ENCODE assay signal across 18 cellular contexts in the genomic region with DNA sequence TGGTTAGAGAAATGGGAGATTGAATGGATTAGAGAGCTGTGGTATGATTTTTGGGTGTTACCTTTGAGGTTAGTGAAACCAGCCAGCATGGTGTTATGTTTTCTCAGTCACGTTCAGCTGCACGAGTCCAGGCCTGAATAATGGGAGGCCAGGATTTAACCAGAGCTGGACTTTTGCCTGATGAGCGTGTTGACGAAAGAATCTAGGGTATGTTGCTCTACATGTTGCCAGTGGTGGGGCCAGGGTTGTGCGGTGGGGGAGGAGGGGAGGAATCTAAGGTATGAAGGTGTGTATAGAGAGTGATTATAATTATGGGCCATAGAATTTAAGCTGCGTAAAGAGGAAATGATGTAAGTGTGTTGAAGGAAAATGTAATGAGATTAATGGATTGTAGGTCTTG. TPM values are rescaled to one million over a fixed set of nuclear protein-coding genes. Genes with fewer than 3 reads are reported as not detected.
DNase-seq lines count a peak whose midpoint lies in the region; ATAC-seq, FAIRE-seq and TF ChIP-seq lines count a peak whose summit lies in the region.
"Had no signal": no experiment of that assay in that cellular context is flagged by ENCODE, and none has a peak within 500 bp of the region (broad histone marks: within the 10 kb centered on the region; RNA-seq: fewer than 3 reads in every experiment).

No MANE protein-coding gene starts in this region.

- H3K27me3 ChIP-seq in H9 (ENCODE audit: insufficient read depth, low read length) (no peaks in the 10 kb centered on the region), left ventricle myocardium inferior (ENCODE audit: low read depth) (no peaks in the 10 kb centered on the region), osteoblast (ENCODE audit: insufficient read depth, low read length) (no peaks in the 10 kb centered on the region)
- H3K27me3 ChIP-seq: BLaER1, vagina had no signal

- no peaks in the 10 kb centered on the region for H3K9me3 Mint-ChIP-seq in H9
- peaks cover 0 to 2% (median 0%) of the 10 kb centered on the region in 6 donors for H3K9me3 Mint-ChIP-seq in immature natural killer cell

- H3K36me3 ChIP-seq in left ventricle myocardium inferior (peaks cover 16% of the 10 kb centered on the region), osteoblast (ENCODE audit: insufficient read depth, low read length) (peaks cover 3% of the 10 kb centered on the region)
- H3K36me3 ChIP-seq: vagina had no signal

- H3K23me2 ChIP-seq in H9 (ENCODE audit: insufficient read length, low read depth, low read length, poor library complexity, severe bottlenecking), result no peaks in the 10 kb centered on the region

- no peak overlapping the region for H2AK5ac ChIP-seq in H9 (ENCODE audit: insufficient read length, low read length)

- H3K36me3 Mint-ChIP-seq in H9 (ENCODE audit: insufficient read depth in 1 of 3, low read depth in 3 of 3), result peaks cover 0 to 18% (median 10%) of the 10 kb centered on the region in 3 experiments; a peak in 6 of 7 replicates
- H3K36me3 Mint-ChIP-seq in immature natural killer cell, result peaks cover 10 to 15% (median 14%) of the 10 kb centered on the region in 3 donors

- no peak overlapping the region for H2BK12ac ChIP-seq in H9 (ENCODE audit: insufficient read length, low read depth, low read length)

- H3K27ac ChIP-seq in H9 (ENCODE audit: insufficient read length, low read depth, low read length) (no peak overlapping the region), left ventricle myocardium inferior (replicated peaks) (peak overlapping the region; percentile 43), osteoblast (ENCODE audit: low read depth, low read length) (no peak overlapping the region)
- H3K27ac ChIP-seq: BLaER1, coronary artery, vagina had no signal

- intact Hi-C loops in left ventricle myocardium inferior (cut with micrococcal nuclease), result no loop called here

- H3K4ac ChIP-seq in H9 (ENCODE audit: low read depth, low read length), result no peak overlapping the region

- no peaks in the 10 kb centered on the region for H3K79me1 ChIP-seq in H9 (ENCODE audit: insufficient read depth, low read depth, low read length, poor library complexity, severe bottlenecking)

- H3K56ac ChIP-seq in H9 (ENCODE audit: insufficient read length, low read depth, low read length), result no peak overlapping the region

- H3K23ac ChIP-seq in H9 (ENCODE audit: insufficient read length, low read depth, low read length), result no peak overlapping the region

- TF ChIP-seq CTCF in H9 (conservative IDR thresholded peaks at IDR 0.05), result no peak
- no peak for TF ChIP-seq CTCF in left ventricle myocardium inferior (IDR thresholded peaks at IDR 0.05; ENCODE audit: borderline replicate concordance)
- no peak for TF ChIP-seq CTCF in osteoblast (IDR thresholded peaks at IDR 0.05; ENCODE audit: extremely low read depth, low read depth, low read length)

- no peak overlapping the region for H4K8ac ChIP-seq in H9 (replicated peaks; ENCODE audit: insufficient read length, low read depth, low read length)

- H4K91ac ChIP-seq in H9 (ENCODE audit: insufficient read length, low read depth, low read length), result no peak overlapping the region

- H3K27ac Mint-ChIP-seq in H9 (peak overlapping the region; percentile 5 to 63 (median 27); a peak in 4 of 7 replicates), immature natural killer cell (peak overlapping the region in 3 of 6 donors; percentile 6 to 51 (median 36))
- H3K27ac Mint-ChIP-seq: activated naive CD8-positive, alpha-beta T cell treated with anti-CD3 and anti-CD28 coated beads for 36 hours had no signal

- H3K4me1 ChIP-seq in H9 (ENCODE audit: insufficient read depth, low read length), result no peaks in the 10 kb centered on the region
- H3K4me1 ChIP-seq in left ventricle myocardium inferior, result peaks cover 46% of the 10 kb centered on the region
- H3K4me1 ChIP-seq in osteoblast (ENCODE audit: insufficient read depth, low read length), result no peaks in the 10 kb centered on the region
- H3K4me1 ChIP-seq: BLaER1 had no signal

- no peaks in the 10 kb centered on the region for H3K9me3 ChIP-seq in H9 (ENCODE audit: control insufficient read depth, low read depth, low read length)
- no peaks in the 10 kb centered on the region for H3K9me3 ChIP-seq in left ventricle myocardium inferior (replicated peaks)
- H3K9me3 ChIP-seq in osteoblast (ENCODE audit: low read depth, low read length), result no peaks in the 10 kb centered on the region
- H3K9me3 ChIP-seq: vagina had no signal

- no peak overlapping the region for H2BK15ac ChIP-seq in H9 (ENCODE audit: low read depth, low read length)

- H4K5ac ChIP-seq in H9 (ENCODE audit: insufficient read length, low read depth, low read length), result no peak overlapping the region

- in situ Hi-C loops in G401 (cut with HindIII; ENCODE audit: low sequenced_read_pairs), result no loop called here

- no peak overlapping the region for H3K18ac ChIP-seq in H9 (ENCODE audit: insufficient read length, low read depth, low read length)

- no peak for TF ChIP-seq POLR2A in GM12892 (IDR thresholded peaks at IDR 0.05; ENCODE audit: low read depth, low read length)

- no peak overlapping the region for H3K4me3 Mint-ChIP-seq in H9
- peak overlapping the region in 1 of 5 donors; percentile 14 for H3K4me3 Mint-ChIP-seq in immature natural killer cell
- H3K4me3 Mint-ChIP-seq: activated naive CD8-positive, alpha-beta T cell treated with anti-CD3 and anti-CD28 coated beads for 36 hours had no signal

- H4K20me1 ChIP-seq in H9 (ENCODE audit: control insufficient read depth, insufficient read depth, insufficient read length) (no peaks in the 10 kb centered on the region), osteoblast (ENCODE audit: insufficient read depth, low read length) (peaks cover 5% of the 10 kb centered on the region)
- H4K20me1 ChIP-seq: BLaER1 had no signal

- H3K79me2 ChIP-seq in H9 (ENCODE audit: insufficient read depth, low read length) (no peaks in the 10 kb centered on the region), osteoblast (ENCODE audit: insufficient read depth, low read length) (peaks cover 3% of the 10 kb centered on the region)

- H2BK20ac ChIP-seq in H9 (ENCODE audit: low read depth, low read length, poor library complexity, severe bottlenecking), result no peak overlapping the region

- H3T11ph ChIP-seq in H9 (ENCODE audit: low read length), result no peak overlapping the region

- WGBS in H9 (ENCODE audit: extremely low coverage, insufficient read length, low lambda C conversion rate), result 100% methylated on average over 1 of the region's 6 CpGs

- H3K4me1 Mint-ChIP-seq in H9 (peaks cover 0 to 4% of the 10 kb centered on the region in 2 experiments; a peak in 2 of 4 replicates), immature natural killer cell (peaks cover 25 to 28% of the 10 kb centered on the region in 2 donors)

- H2BK120ac ChIP-seq in H9 (ENCODE audit: low read depth, low read length, poor library complexity, severe bottlenecking), result no peak overlapping the region

- H3K27me3 Mint-ChIP-seq in H9 (ENCODE audit: low read depth), result no peaks in the 10 kb centered on the region; the same call in 1 of the 2 replicates
- H3K27me3 Mint-ChIP-seq in immature natural killer cell (ENCODE audit: low read depth in 3 of 3), result peaks cover 0 to 1% (median 0%) of the 10 kb centered on the region in 3 donors
- H3K27me3 Mint-ChIP-seq: activated naive CD8-positive, alpha-beta T cell treated with anti-CD3 and anti-CD28 coated beads for 36 hours had no signal

- no peak overlapping the region for H3K9ac ChIP-seq in H9 (ENCODE audit: extremely low read depth, insufficient read length, low read length)
- H3K9ac ChIP-seq: BLaER1 had no signal

- H3K4me2 ChIP-seq in H9 (ENCODE audit: insufficient read depth, insufficient read length, low read length) (no peak overlapping the region), osteoblast (ENCODE audit: insufficient read depth, low read length) (no peak overlapping the region)
- H3K4me2 ChIP-seq: BLaER1 had no signal

- H2BK5ac ChIP-seq in H9 (ENCODE audit: insufficient read length, low read length), result no peak overlapping the region

- no peak overlapping the region for H2AFZ ChIP-seq in H9 (ENCODE audit: low read length)
- H2AFZ ChIP-seq in osteoblast (ENCODE audit: low read length), result no peak overlapping the region

- FAIRE-seq in GM12892 (lab: Jason Lieb, UNC), result no peak
- FAIRE-seq: GM12891, RCC 7860 had no signal

- no peak overlapping the region for H3K14ac ChIP-seq in H9 (ENCODE audit: insufficient read depth, low read length)

- DNase-seq in H9 (no peak), amniotic epithelial cell (ENCODE audit: low read depth) (peak; percentile 63), left ventricle myocardium inferior (no peak), osteoblast (ENCODE audit: insufficient read length, low spot score, missing footprints) (peak; percentile 21), G401 (ENCODE audit: low spot score) (no peak), GM12892 (ENCODE audit: insufficient read length) (no peak), immature natural killer cell (no peak)
- DNase-seq: activated naive CD8-positive, alpha-beta T cell treated with anti-CD3 and anti-CD28 coated beads for 36 hours; NCI-H1694; NCI-H526 treated with DMSO at 0.1 percent for 48 hours; stimulated activated CD4-positive, alpha-beta T cell treated with anti-CD3 and anti-CD28 coated beads, Interleukin-4, amount 100 ng/mL, for 24 hours; T-helper 1 cell had no signal

- ATAC-seq in HG03342 (IDR thresholded peaks at IDR 0.05; ENCODE audit: unreplicated experiment), result no peak

- no peak overlapping the region for H3K4me3 ChIP-seq in left ventricle myocardium inferior
- H3K4me3 ChIP-seq in osteoblast (ENCODE audit: insufficient read depth, low read length), result no peak overlapping the region
- H3K4me3 ChIP-seq: BLaER1, coronary artery, vagina had no signal

RNA-seq across cellular contexts. Expression of gene MINDY2, which starts 22.8 kb away (rescaled TPM):
- total RNA-seq in H9 (2021), result 29.5 and 32.3 TPM in 2 replicates
- total RNA-seq in left ventricle myocardium inferior, result 40.5 TPM
- total RNA-seq in osteoblast, result 19.9 and 20.3 TPM in 2 replicates
- 6.0 and 10.3 TPM in 2 replicates for total RNA-seq in G401 (2014; rRNA removed; shearing (Covaris generic))
- polyA plus RNA-seq in GM12892 (2012; ENCODE audit: missing spikeins), result 4.2 TPM
- polyA plus RNA-seq in immature natural killer cell, result 10 to 100 TPM in 2 of 3 donors, 1 to 10 TPM in 1; 9.4 to 22.6 (median 16.5) TPM

RNA-seq across cellular contexts. Expression of gene ADAM10, which starts 44.4 kb away (rescaled TPM):
- 150 and 159 TPM in 2 replicates for total RNA-seq in H9 (2021)
- total RNA-seq in left ventricle myocardium inferior, result 74.0 TPM
- 122 and 137 TPM in 2 replicates for total RNA-seq in osteoblast
- total RNA-seq in G401 (2014; rRNA removed; shearing (Covaris generic)), result 60.7 and 117 TPM in 2 replicates
- polyA plus RNA-seq in GM12892 (2012; ENCODE audit: missing spikeins), result 55.8 TPM
- 100 to 1,000 TPM; 136 to 314 (median 192) TPM for polyA plus RNA-seq in immature natural killer cell

Comparison
In these comparisons a context has a peak if more than half of its experiments do, and no peak if none do; other contexts are left out.
1. DNase-seq: peak in amniotic epithelial cell (single experiment) and osteoblast (single experiment); none in H9 (single experiment), left ventricle myocardium inferior (single experiment), G401 (single experiment), GM12892 (single experiment) and immature natural killer cell (0 of 3).